8 cellular contexts compared by ENCODE assay signal in the genomic region with DNA sequence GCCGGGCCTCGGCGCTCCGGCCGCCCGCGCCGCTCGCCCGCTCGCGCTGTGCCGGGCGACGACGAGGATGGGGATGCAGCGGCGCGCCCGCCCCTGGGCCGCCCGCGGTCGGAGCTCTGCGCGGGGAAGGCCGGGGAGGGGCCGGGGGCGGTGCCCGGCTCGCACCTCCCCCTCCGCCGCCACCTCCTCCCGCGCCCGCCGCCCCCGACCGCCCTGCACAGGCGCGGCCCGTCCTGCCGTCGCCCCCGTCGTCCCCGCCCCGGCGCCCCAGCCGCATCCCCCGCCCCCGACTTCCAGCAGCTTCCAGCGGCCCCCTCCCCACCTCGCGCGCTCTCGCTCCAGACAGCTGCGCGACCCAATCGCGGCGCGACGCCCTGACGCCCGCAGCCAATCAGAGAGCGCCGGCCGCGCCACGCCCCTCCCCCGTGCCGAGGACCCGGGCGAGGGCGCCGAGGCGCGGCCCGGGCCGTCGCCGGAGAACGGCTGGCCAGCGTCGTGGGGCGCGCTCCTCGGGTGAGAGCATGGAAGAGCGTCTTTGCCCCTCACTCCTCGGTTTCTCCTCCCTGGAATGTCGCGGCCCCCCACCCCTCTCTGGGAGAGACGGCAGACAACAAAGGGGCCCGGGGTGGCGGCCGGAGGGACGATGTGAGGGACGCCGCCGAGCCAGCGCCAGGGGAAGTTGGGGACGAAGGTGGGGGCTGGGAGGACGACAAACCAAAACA. TPM values are rescaled to one million over a fixed set of nuclear protein-coding genes. Genes with fewer than 3 reads are reported as not detected.
DNase-seq lines count a peak whose midpoint lies in the region; ATAC-seq, FAIRE-seq and TF ChIP-seq lines count a peak whose summit lies in the region.

A gene with protein sequence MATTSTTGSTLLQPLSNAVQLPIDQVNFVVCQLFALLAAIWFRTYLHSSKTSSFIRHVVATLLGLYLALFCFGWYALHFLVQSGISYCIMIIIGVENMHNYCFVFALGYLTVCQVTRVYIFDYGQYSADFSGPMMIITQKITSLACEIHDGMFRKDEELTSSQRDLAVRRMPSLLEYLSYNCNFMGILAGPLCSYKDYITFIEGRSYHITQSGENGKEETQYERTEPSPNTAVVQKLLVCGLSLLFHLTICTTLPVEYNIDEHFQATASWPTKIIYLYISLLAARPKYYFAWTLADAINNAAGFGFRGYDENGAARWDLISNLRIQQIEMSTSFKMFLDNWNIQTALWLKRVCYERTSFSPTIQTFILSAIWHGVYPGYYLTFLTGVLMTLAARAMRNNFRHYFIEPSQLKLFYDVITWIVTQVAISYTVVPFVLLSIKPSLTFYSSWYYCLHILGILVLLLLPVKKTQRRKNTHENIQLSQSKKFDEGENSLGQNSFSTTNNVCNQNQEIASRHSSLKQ (minus strand): TSS at position 69 of the 722 bp plus-strand sequence. CDS start 70 bp downstream, outside the sequence.

- no peaks in the 10 kb centered on the region for H3K9me3 ChIP-seq in ascending aorta
- H3K9me3 ChIP-seq in right cardiac atrium (ENCODE audit: control insufficient read depth, low read length) = no peaks in the 10 kb centered on the region

- ATAC-seq in HG02642 (IDR thresholded peaks at IDR 0.05; ENCODE audit: poor library complexity, unreplicated experiment) = peak; percentile 95
- ATAC-seq in right cardiac atrium = peak; percentile 98

- H3K27ac Mint-ChIP-seq in T-helper 2 cell treated with Interferon-gamma antibody and Interleukin-4, amounts not matched to agents 5 μg/mL and 100 μg/mL, for 36 hours = peak within 1 kb of the TSS; percentile 35

- H3K4me3 Mint-ChIP-seq in T-helper 2 cell treated with Interferon-gamma antibody and Interleukin-4, amounts not matched to agents 5 μg/mL and 100 μg/mL, for 36 hours = peak within 1 kb of the TSS; percentile 75

- peak within 1 kb of the TSS; percentile 85 to 93 for H3K27ac ChIP-seq in ascending aorta
- H3K27ac ChIP-seq in right cardiac atrium (ENCODE audit: low read length) = peak within 1 kb of the TSS; percentile 86

- FAIRE-seq in urothelium cell line (lab: Jason Lieb, UNC) = peak; percentile 46

- peaks cover 22% of the 10 kb centered on the region for H3K27me3 Mint-ChIP-seq in T-helper 2 cell treated with Interferon-gamma antibody and Interleukin-4, amounts not matched to agents 5 μg/mL and 100 μg/mL, for 36 hours (ENCODE audit: low read depth)

- no peaks in the 10 kb centered on the region for H3K36me3 ChIP-seq in ascending aorta

- no peaks in the 10 kb centered on the region for H3K27me3 ChIP-seq in ascending aorta
- no peaks in the 10 kb centered on the region for H3K27me3 ChIP-seq in right cardiac atrium (ENCODE audit: control insufficient read depth, insufficient read depth)

- intact Hi-C loops in ascending aorta (cut with DNase I) = loop anchor here (5.0 to 10.0 kb wide), 4 partner anchors 139 to 421 kb away; a partner anchor contains a TSS
- intact Hi-C loops in right cardiac atrium (cut with DNase I) = no loop called here

- H3K4me3 ChIP-seq in GM12865 (ENCODE audit: low read depth, low read length) (peak within 1 kb of the TSS; percentile 71), ascending aorta (peak within 1 kb of the TSS; percentile 80 to 97), right cardiac atrium (ENCODE audit: low read length) (peak within 1 kb of the TSS; percentile 97)

- H3K36me3 Mint-ChIP-seq in T-helper 2 cell treated with Interferon-gamma antibody and Interleukin-4, amounts not matched to agents 5 μg/mL and 100 μg/mL, for 36 hours (ENCODE audit: low read depth) = no peaks in the 10 kb centered on the region

- H3K4me1 ChIP-seq in ascending aorta = peaks cover 0 to 9% of the 10 kb centered on the region in 2 donors
- no peaks in the 10 kb centered on the region for H3K4me1 ChIP-seq in right cardiac atrium (ENCODE audit: control insufficient read depth, insufficient read depth, low read length)

- WGBS in right cardiac atrium = under 1% methylated on average over 103 of the region's 104 CpGs

- no peaks in the 10 kb centered on the region for H3K9me3 Mint-ChIP-seq in T-helper 2 cell treated with Interferon-gamma antibody and Interleukin-4, amounts not matched to agents 5 μg/mL and 100 μg/mL, for 36 hours

- peak; percentile 87 for DNase-seq in GM12865 (ENCODE audit: low read depth)
- peak; percentile 84 for DNase-seq in NCI-H1417 treated with DMSO at 0.1 percent for 48 hours (lab: John Stamatoyannopoulos, UW)
- DNase-seq in T-helper 2 cell treated with Interferon-gamma antibody and Interleukin-4, amounts not matched to agents 5 μg/mL and 100 μg/mL, for 36 hours (ENCODE audit: low spot score) = peak; percentile 81
- peak; percentile 14 to 88 for DNase-seq in ascending aorta (ENCODE audit: low spot score in 2 of 2)
- peak; percentile 88 to 96 (median 96) for DNase-seq in right cardiac atrium
- peak; percentile 35 for DNase-seq in pulmonary artery endothelial cell (ENCODE audit: low read depth, low spot score)
- peak; percentile 98 for DNase-seq in urothelium cell line (ENCODE audit: low spot score)

- no peak for TF ChIP-seq CTCF in GM12865 (IDR thresholded peaks at IDR 0.05; ENCODE audit: insufficient read depth, low read depth, low read length, missing control alignments)
- TF ChIP-seq CTCF in ascending aorta (IDR thresholded peaks at IDR 0.05) = no peak

- peaks cover 12% of the 10 kb centered on the region for H3K4me1 Mint-ChIP-seq in T-helper 2 cell treated with Interferon-gamma antibody and Interleukin-4, amounts not matched to agents 5 μg/mL and 100 μg/mL, for 36 hours (ENCODE audit: low read depth)

RNA-seq across cellular contexts. Expression of the gene that starts here (rescaled TPM):
- total RNA-seq in ascending aorta = 8.0 TPM
- total RNA-seq in right cardiac atrium = 10 to 100 TPM in 1 of 4 donors, 1 to 10 TPM in 3; 8.4 to 11.0 (median 8.9) TPM
- 4.5 TPM for polyA plus RNA-seq in right cardiac atrium
- 4.9 and 23.9 TPM in 2 replicates for total RNA-seq in pulmonary artery endothelial cell

Comparison
In these comparisons a context has a peak if more than half of its experiments do, and no peak if none do; other contexts are left out.
1. Peak in every context shown above with its lines: DNase-seq, ATAC-seq, H3K4me3 ChIP-seq and H3K27ac ChIP-seq.
2. DNase-seq: peak in every context shown above with its lines; median percentile 98 in urothelium cell line; 96 in right cardiac atrium; 87 in GM12865; 84 in NCI-H1417 treated with DMSO at 0.1 percent for 48 hours; 81 in T-helper 2 cell treated with Interferon-gamma antibody and Interleukin-4, amounts not matched to agents 5 μg/mL and 100 μg/mL, for 36 hours; 51 in ascending aorta; 35 in pulmonary artery endothelial cell.